Comparison of ENCODE assay signal across 18 cellular contexts in genomic region chr7:24129597-24129996, GRCh38.
DNase-seq lines count a peak whose midpoint lies in the region; ATAC-seq, FAIRE-seq and TF ChIP-seq lines count a peak whose summit lies in the region.
"Had no signal": no experiment of that assay in that cellular context is flagged by ENCODE, and none has a peak within 500 bp of the region (broad histone marks: within the 10 kb centered on the region; RNA-seq: fewer than 3 reads in every experiment).

No MANE protein-coding gene starts in this region.

- ATAC-seq in HG03175 (IDR thresholded peaks at IDR 0.05; ENCODE audit: unreplicated experiment) (no peak), GM18502 (IDR thresholded peaks at IDR 0.05; ENCODE audit: poor library complexity, unreplicated experiment) (no peak)
- ATAC-seq: GM23338 had no signal

- H3K9me3 ChIP-seq in esophagus muscularis mucosa = no peaks in the 10 kb centered on the region
- H3K9me3 ChIP-seq: testis had no signal

- H3K36me3 ChIP-seq in esophagus muscularis mucosa = no peaks in the 10 kb centered on the region

- no peaks in the 10 kb centered on the region for H3K4me1 ChIP-seq in esophagus muscularis mucosa
- H3K4me1 ChIP-seq: testis had no signal

- H3K27ac ChIP-seq in esophagus muscularis mucosa (replicated peaks in 1 of 4) = no peak overlapping the region
- H3K27ac ChIP-seq: testis had no signal

- no peak for FAIRE-seq in RCC 7860 (lab: Jason Lieb, UNC)

- no peak overlapping the region for H3K4me3 ChIP-seq in esophagus muscularis mucosa
- H3K4me3 ChIP-seq: GM23338, testis had no signal

- DNase-seq in GM04504 (ENCODE audit: low read depth) = peak; percentile 44
- peak; percentile 20 for DNase-seq in RCC 7860 (ENCODE audit: low spot score)
- peak; percentile 86 for DNase-seq in esophagus muscularis mucosa (ENCODE audit: extremely low spot score)
- peak; percentile 19 for DNase-seq in stromal cell of bone marrow (ENCODE audit: low read depth)
- DNase-seq in occipital lobe (lab: John Stamatoyannopoulos, UW) = no peak
- DNase-seq: activated naive CD4-positive, alpha-beta T cell; activated T-cell treated with anti-CD3 and anti-CD28 coated beads for 4 hours; C1 segment of cervical spinal cord; endodermal cell; foreskin melanocyte; NCI-H1048; NCI-H2171; NCI-H774; SW 1271; testis had no signal

- no peaks in the 10 kb centered on the region for H3K27me3 ChIP-seq in esophagus muscularis mucosa
- H3K27me3 ChIP-seq: testis had no signal

- 74% methylated on average over 3 of the region's 4 CpGs for WGBS in esophagus muscularis mucosa

- TF ChIP-seq POLR2A in esophagus muscularis mucosa (IDR thresholded peaks at IDR 0.05; ENCODE audit: low read depth) = no peak

- no peak for TF ChIP-seq EP300 in esophagus muscularis mucosa (IDR thresholded peaks at IDR 0.05)

- intact Hi-C loops in esophagus muscularis mucosa (cut with DNase I) = no loop called here

- no peak for TF ChIP-seq CTCF in esophagus muscularis mucosa (IDR thresholded peaks at IDR 0.05)
